Comparison of ENCODE assay signal across 31 cellular contexts in the genomic region with DNA sequence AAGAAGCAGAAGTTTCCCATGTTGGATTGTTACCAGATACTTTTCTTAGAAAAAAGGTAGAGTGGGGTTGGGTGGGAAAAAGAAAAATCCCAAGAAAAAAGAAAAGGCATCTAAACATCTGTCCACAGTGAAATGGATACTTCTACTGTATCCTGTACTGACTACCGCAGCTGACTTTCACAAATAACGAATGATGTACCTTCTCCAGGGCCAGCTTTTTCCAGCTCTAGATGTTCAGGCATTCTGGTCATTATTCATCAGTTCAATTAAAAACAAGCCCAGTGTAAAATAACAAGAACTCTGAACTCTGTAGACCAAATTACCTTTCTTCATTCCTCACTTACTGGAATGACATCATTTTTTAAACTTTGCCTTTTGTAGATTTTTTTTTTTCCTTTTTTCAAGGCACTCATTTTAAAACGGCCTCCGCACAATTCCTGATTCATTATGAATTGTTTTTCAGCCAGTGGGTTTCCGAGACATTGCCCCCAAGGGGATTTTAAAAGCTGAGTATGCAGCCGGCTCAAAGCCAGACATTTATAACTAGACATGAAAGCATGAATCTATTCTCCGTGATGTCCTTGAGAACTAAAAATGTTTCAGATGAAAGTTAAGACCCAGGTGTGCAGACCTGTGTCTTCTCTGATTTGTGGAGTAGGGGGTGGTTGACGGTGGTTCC.
A peak's percentile ranks its signal among the peaks of the same experiment; 100 is the strongest.
DNase-seq lines count a peak whose midpoint lies in the region; ATAC-seq, FAIRE-seq and TF ChIP-seq lines count a peak whose summit lies in the region.
"Had no signal": no experiment of that assay in that cellular context is flagged by ENCODE, and none has a peak within 500 bp of the region (broad histone marks: within the 10 kb centered on the region; RNA-seq: fewer than 3 reads in every experiment).

No MANE protein-coding gene starts in this region.

- H3K9ac ChIP-seq in SK-N-MC (ENCODE audit: insufficient read length), result no peak overlapping the region

- no peak for FAIRE-seq in GM12892 (lab: Jason Lieb, UNC)
- FAIRE-seq: D721Med, frontal cortex, K562, TTC549 had no signal

- ATAC-seq in HG02798 (IDR thresholded peaks at IDR 0.05; ENCODE audit: poor library complexity, unreplicated experiment), result no peak
- ATAC-seq: K562; left lobe of liver; naive thymus-derived CD4-positive, alpha-beta T cell; right cardiac atrium had no signal

- H3K9me3 Mint-ChIP-seq in progenitor cell of endocrine pancreas (ENCODE audit: low read depth), result peaks cover 10% of the 10 kb centered on the region
- H3K9me3 Mint-ChIP-seq: immature natural killer cell had no signal

- H3K27me3 Mint-ChIP-seq in progenitor cell of endocrine pancreas, result no peaks in the 10 kb centered on the region
- H3K27me3 Mint-ChIP-seq: activated T-cell treated with anti-CD3 and anti-CD28 coated beads, Interleukin-2, amount 50 U/mL, for 24 hours; naive thymus-derived CD4-positive, alpha-beta T cell; stimulated activated naive CD8-positive, alpha-beta T cell treated with anti-CD3 and anti-CD28 coated beads, Interleukin-15, Interleukin-2, amounts not matched to agents 100 ng/mL and 50 ng/mL, for 24 hours had no signal

- no peaks in the 10 kb centered on the region for H3K36me3 ChIP-seq in SK-N-MC (ENCODE audit: insufficient read depth, low read length)
- H3K36me3 ChIP-seq: adrenal gland, MG63, tibial artery had no signal

- peak overlapping the region; percentile 56 for H3K27ac Mint-ChIP-seq in progenitor cell of endocrine pancreas
- H3K27ac Mint-ChIP-seq: activated T-cell treated with anti-CD3 and anti-CD28 coated beads, Interleukin-2, amount 50 U/mL, for 24 hours; CD14-positive monocyte; immature natural killer cell; naive thymus-derived CD4-positive, alpha-beta T cell; stimulated activated naive CD8-positive, alpha-beta T cell treated with anti-CD3 and anti-CD28 coated beads, Interleukin-15, Interleukin-2, amounts not matched to agents 100 ng/mL and 50 ng/mL, for 24 hours had no signal

- 0 out of 2 replicates have a peak overlapping the region, but pooled peaks have one; percentile 32 for H3K27ac ChIP-seq in SK-N-MC
- H3K27ac ChIP-seq: adrenal gland, hepatocyte, PC-9, tibial artery had no signal

- peaks cover 5% of the 10 kb centered on the region for H3K36me3 Mint-ChIP-seq in progenitor cell of endocrine pancreas (ENCODE audit: insufficient read depth)

- no peaks in the 10 kb centered on the region for H3K9me3 ChIP-seq in SK-N-MC (ENCODE audit: low read depth, low read length)
- H3K9me3 ChIP-seq: adrenal gland, MG63, tibial artery had no signal

- peaks cover 6% of the 10 kb centered on the region for H3K4me1 Mint-ChIP-seq in progenitor cell of endocrine pancreas (ENCODE audit: low read depth)
- H3K4me1 Mint-ChIP-seq: CD14-positive monocyte; naive thymus-derived CD4-positive, alpha-beta T cell had no signal

- TF ChIP-seq CTCF in fibroblast of pulmonary artery (IDR thresholded peaks at IDR 0.05; ENCODE audit: low read length, missing control alignments) (no peak), progenitor cell of endocrine pancreas (IDR thresholded peaks at IDR 0.05; ENCODE audit: unreplicated experiment) (no peak)

- peak; percentile 43 for DNase-seq in LHCN-M2 (ENCODE audit: low read depth)
- peak; percentile 56 for DNase-seq in SK-N-MC (ENCODE audit: low read depth, low spot score)
- DNase-seq in fibroblast of pulmonary artery (ENCODE audit: low read depth), result peak; percentile 11
- no peak for DNase-seq in progenitor cell of endocrine pancreas (ENCODE audit: low spot score, unreplicated experiment)
- no peak for DNase-seq in GM12892 (ENCODE audit: insufficient read length)
- no peak for DNase-seq in GDM1 (lab: John Stamatoyannopoulos, UW)
- no peak for DNase-seq in NCI-H1930 (lab: John Stamatoyannopoulos, UW)
- DNase-seq: activated CD4-positive, alpha-beta T cell treated with anti-CD3 and anti-CD28 coated beads for 1 hour; activated T-cell treated with anti-CD3 and anti-CD28 coated beads, Interleukin-2, amount 50 U/mL, for 24 hours; adrenal gland; central memory CD4-positive, alpha-beta T cell; GOT3; immature natural killer cell; MG63; naive thymus-derived CD4-positive, alpha-beta T cell; NCI-H1417; NCI-H2107; NCI-H510A treated with DMSO at 0.1 percent for 48 hours; PC-9; right cardiac atrium; T-helper 1 cell; tibial artery had no signal

- peak overlapping the region; percentile 35 for H3K4me3 ChIP-seq in SK-N-MC
- H3K4me3 ChIP-seq in fibroblast of pulmonary artery (replicated peaks; ENCODE audit: low read depth, low read length), result no peak overlapping the region
- H3K4me3 ChIP-seq: adrenal gland, hepatocyte, K562, MG63, PC-9, tibial artery had no signal

- no peak overlapping the region for H3K4me3 Mint-ChIP-seq in progenitor cell of endocrine pancreas (ENCODE audit: low read depth)
- H3K4me3 Mint-ChIP-seq: activated T-cell treated with anti-CD3 and anti-CD28 coated beads, Interleukin-2, amount 50 U/mL, for 24 hours; CD14-positive monocyte; immature natural killer cell; stimulated activated naive CD8-positive, alpha-beta T cell treated with anti-CD3 and anti-CD28 coated beads, Interleukin-15, Interleukin-2, amounts not matched to agents 100 ng/mL and 50 ng/mL, for 24 hours had no signal

- no peak for TF ChIP-seq POLR2A in GM12892 (IDR thresholded peaks at IDR 0.05; ENCODE audit: low read depth, low read length)

Comparison
In these comparisons a context has a peak if more than half of its experiments do, and no peak if none do; other contexts are left out.
1. DNase-seq: peak in LHCN-M2 (single experiment), SK-N-MC (single experiment) and fibroblast of pulmonary artery (single experiment); none in progenitor cell of endocrine pancreas (single experiment), GM12892 (single experiment), GDM1 (single experiment) and NCI-H1930 (0 of 2).